19 cellular contexts compared by ENCODE assay signal in genomic region chr5:88377240-88377639, GRCh38.
"Had no signal": no experiment of that assay in that cellular context is flagged by ENCODE, and none has a peak within 500 bp of the region (broad histone marks: within the 10 kb centered on the region; RNA-seq: fewer than 3 reads in every experiment).

No MANE protein-coding gene starts in this region.

- H3K36me3 ChIP-seq: heart left ventricle, neutrophil, stomach, thoracic aorta, transverse colon had no signal

- H3K27ac ChIP-seq: coronary artery, dorsolateral prefrontal cortex, heart left ventricle, neutrophil, psoas muscle, stomach, thoracic aorta, transverse colon had no signal

- H3K27me3 ChIP-seq: dorsolateral prefrontal cortex, heart left ventricle, neutrophil, stomach, transverse colon had no signal

- H3K9me3 ChIP-seq: mucosa of descending colon, neutrophil, psoas muscle, stomach, thoracic aorta, transverse colon had no signal

- DNase-seq: dorsolateral prefrontal cortex; effector CD8-positive, alpha-beta T cell; foreskin melanocyte; heart left ventricle; hippocampal formation; left colon; mammary epithelial cell; mucosa of descending colon; naive thymus-derived CD8-positive, alpha-beta T cell; psoas muscle; stimulated activated CD4-positive, alpha-beta T cell treated with anti-CD3 and anti-CD28 coated beads, Interleukin-2, amount 100 ng/mL, for 24 hours; stimulated activated CD4-positive, alpha-beta T cell treated with anti-CD3 and anti-CD28 coated beads, Interleukin-4, amount 100 ng/mL, for 4 hours; stimulated activated naive CD4-positive, alpha-beta T cell; stomach; substantia nigra; transverse colon had no signal

- H3K4me3 ChIP-seq: coronary artery, dorsolateral prefrontal cortex, heart left ventricle, mucosa of descending colon, psoas muscle, stomach, thoracic aorta, transverse colon had no signal

- H3K4me1 ChIP-seq: psoas muscle, stomach, transverse colon had no signal
